Comparison of ENCODE assay signal across 19 cellular contexts in genomic region chr2:106997204-106997603, GRCh38.
DNase-seq lines count a peak whose midpoint lies in the region; ATAC-seq and TF ChIP-seq lines count a peak whose summit lies in the region.
"Had no signal": no experiment of that assay in that cellular context is flagged by ENCODE, and none has a peak within 500 bp of the region (broad histone marks: within the 10 kb centered on the region; RNA-seq: fewer than 3 reads in every experiment).

No MANE protein-coding gene starts in this region.

- H3K36me3 ChIP-seq in mucosa of descending colon (ENCODE audit: low read depth) (no peaks in the 10 kb centered on the region), upper lobe of right lung (no peaks in the 10 kb centered on the region)
- H3K36me3 ChIP-seq: SJSA1 had no signal

- TF ChIP-seq CTCF in mucosa of descending colon (IDR thresholded peaks at IDR 0.05) (no peak), upper lobe of right lung (IDR thresholded peaks at IDR 0.05) (no peak)

- ATAC-seq in mucosa of descending colon = peak; percentile 63
- ATAC-seq in upper lobe of right lung = peak; percentile 18
- ATAC-seq: T-cell had no signal

- H3K4me1 ChIP-seq in mucosa of descending colon (ENCODE audit: low read depth) = no peaks in the 10 kb centered on the region
- no peaks in the 10 kb centered on the region for H3K4me1 ChIP-seq in upper lobe of right lung
- H3K4me1 ChIP-seq: Caco-2 had no signal

- H3K27me3 ChIP-seq in upper lobe of right lung = peaks cover 5% of the 10 kb centered on the region

- DNase-seq in NCI-H510A treated with DMSO at 0.1 percent for 48 hours (lab: John Stamatoyannopoulos, UW) (peak; percentile 16), NCI-H510A (lab: John Stamatoyannopoulos, UW) (no peak), NCI-H345 (lab: John Stamatoyannopoulos, UW) (peak; percentile 64), mucosa of descending colon (no peak), upper lobe of right lung (no peak), NCI-H2196 treated with DMSO at 0.1 percent for 48 hours (lab: John Stamatoyannopoulos, UW; ENCODE audit: unreplicated experiment) (no peak), ecto neural progenitor cell (ENCODE audit: low spot score) (no peak), NCI-H187 treated with DMSO at 0.1 percent for 48 hours (lab: John Stamatoyannopoulos, UW) (no peak)
- DNase-seq: C1 segment of cervical spinal cord; Caco-2; CD4-positive, alpha-beta memory T cell; HCEC 1CT; NCI-H1092; NCI-H1417 treated with DMSO at 0.1 percent for 48 hours; NCI-H2107; NCI-H774; Right ventricle myocardium superior; T-cell had no signal

- no peaks in the 10 kb centered on the region for H3K9me3 ChIP-seq in mucosa of descending colon
- H3K9me3 ChIP-seq in upper lobe of right lung = no peaks in the 10 kb centered on the region
- H3K9me3 ChIP-seq: Caco-2, SJSA1 had no signal

- no peak overlapping the region for H3K27ac ChIP-seq in upper lobe of right lung
- H3K27ac ChIP-seq: SJSA1 had no signal

- H3K4me3 ChIP-seq in mucosa of descending colon = no peak overlapping the region
- no peak overlapping the region for H3K4me3 ChIP-seq in upper lobe of right lung
- H3K4me3 ChIP-seq: SJSA1 had no signal

- intact Hi-C loops in mucosa of descending colon (cut with DNase I, micrococcal nuclease) (no loop called here), upper lobe of right lung (cut with DNase I) (no loop called here)

Comparison
In these comparisons a context has a peak if more than half of its experiments do, and no peak if none do; other contexts are left out.
1. DNase-seq: peak in NCI-H510A treated with DMSO at 0.1 percent for 48 hours (single experiment) and NCI-H345 (single experiment); none in NCI-H510A (single experiment), mucosa of descending colon (0 of 3), upper lobe of right lung (single experiment), NCI-H2196 treated with DMSO at 0.1 percent for 48 hours (single experiment), ecto neural progenitor cell (single experiment) and NCI-H187 treated with DMSO at 0.1 percent for 48 hours (single experiment).